Comparison of ENCODE assay signal across 8 cellular contexts in genomic region chr2:21118302-21118920, GRCh38. TPM values are rescaled to one million over a fixed set of nuclear protein-coding genes. Genes with fewer than 3 reads are reported as not detected.
A peak's percentile ranks its signal among the peaks of the same experiment; 100 is the strongest.
DNase-seq lines count a peak whose midpoint lies in the region; ATAC-seq and TF ChIP-seq lines count a peak whose summit lies in the region.

No MANE protein-coding gene starts in this region.

- TF ChIP-seq CTCF in DND-41 (IDR thresholded peaks at IDR 0.05; ENCODE audit: borderline replicate concordance, extremely low read depth, low read length, poor library complexity, severe bottlenecking) (peak; percentile 70), cardiac fibroblast (IDR thresholded peaks at IDR 0.05; ENCODE audit: low read depth, low read length) (peak; percentile 9), right lobe of liver (IDR thresholded peaks at IDR 0.05) (peak; percentile 59 to 74 (median 72))

- DNase-seq in DND-41 (peak; percentile 39), H4 (ENCODE audit: low spot score) (peak; percentile 15), NCI-H345 treated with DMSO at 0.1 percent for 48 hours (lab: John Stamatoyannopoulos, UW; ENCODE audit: unreplicated experiment) (peak; percentile 57), cardiac fibroblast (ENCODE audit: low read depth in 2 of 2) (peak; percentile 25 to 27), right lobe of liver (no peak), D341Med (ENCODE audit: low spot score) (no peak), CD1c-positive myeloid dendritic cell (ENCODE audit: extremely low spot score) (no peak), activated T-cell treated with anti-CD3 and anti-CD28 coated beads for 4 hours (no peak)

- H3K27ac ChIP-seq in DND-41 (ENCODE audit: low read length) = no peak overlapping the region
- peak overlapping the region in 1 of 3 donors; percentile 10 for H3K27ac ChIP-seq in right lobe of liver

- H2AFZ ChIP-seq in DND-41 (ENCODE audit: low read depth, low read length) = no peak overlapping the region

- H3K4me2 ChIP-seq in DND-41 (ENCODE audit: insufficient read depth, low read length) = no peak overlapping the region

- WGBS in right lobe of liver (ENCODE audit: insufficient coverage, low coverage, low lambda C conversion rate, missing lambda C conversion rate) = 42% methylated on average over 3 of the region's 3 CpGs

- no peak overlapping the region for H3K9ac ChIP-seq in DND-41 (ENCODE audit: low read depth, low read length)

- H3K9me3 ChIP-seq in DND-41 (ENCODE audit: insufficient read depth, low read length, severe bottlenecking) (no peaks in the 10 kb centered on the region), right lobe of liver (no peaks in the 10 kb centered on the region)

- intact Hi-C loops in right lobe of liver (cut with DNase I) = no loop called here

- TF ChIP-seq POLR2A in right lobe of liver (IDR thresholded peaks at IDR 0.05) = no peak

- no peaks in the 10 kb centered on the region; the same call in 1 of the 2 replicates for H4K20me1 ChIP-seq in DND-41 (ENCODE audit: insufficient read depth, low read length)

- ATAC-seq in DND-41 (ENCODE audit: insufficient read depth, low read depth) (peak; percentile 67; the same call in 1 of the 3 replicates), right lobe of liver (peak; percentile 95 to 97 (median 96))

- no peaks in the 10 kb centered on the region for H3K79me2 ChIP-seq in DND-41 (ENCODE audit: insufficient read depth, low read length)

- no peaks in the 10 kb centered on the region for H3K36me3 ChIP-seq in DND-41 (ENCODE audit: insufficient read depth, low read length)
- H3K36me3 ChIP-seq in right lobe of liver = no peaks in the 10 kb centered on the region

- no peaks in the 10 kb centered on the region for H3K27me3 ChIP-seq in DND-41 (ENCODE audit: insufficient read depth, low read length, poor library complexity)
- no peaks in the 10 kb centered on the region for H3K27me3 ChIP-seq in right lobe of liver

- H3K4me1 ChIP-seq in DND-41 (ENCODE audit: insufficient read depth, low read length) (no peaks in the 10 kb centered on the region), right lobe of liver (peaks cover 0 to 8% (median 0%) of the 10 kb centered on the region in 4 donors)

- H3K4me3 ChIP-seq in DND-41 (ENCODE audit: low read depth in 1 of 2, low read length in 2 of 2) (no peak overlapping the region), cardiac fibroblast (replicated peaks in 1 of 2; ENCODE audit: low read depth in 2 of 2, low read length in 2 of 2) (no peak overlapping the region), right lobe of liver (no peak overlapping the region)

RNA-seq across cellular contexts. Expression of gene TDRD15, which starts 5.4 kb away (rescaled TPM):
- total RNA-seq in H4 (2014; rRNA removed; shearing (Covaris generic)) = 0.15 TPM in 1 of 2 replicates, not detected in the other
- total RNA-seq in right lobe of liver = 1 to 10 TPM in 3 of 6 experiments, under 1 TPM in 3; 0.32 to 2.4 (median 1.2) TPM

Comparison
In these comparisons a context has a peak if more than half of its experiments do, and no peak if none do; other contexts are left out.
1. DNase-seq: peak in DND-41 (single experiment), H4 (single experiment), NCI-H345 treated with DMSO at 0.1 percent for 48 hours (single experiment) and cardiac fibroblast (2 of 2); none in right lobe of liver (0 of 3), D341Med (single experiment), CD1c-positive myeloid dendritic cell (single experiment) and activated T-cell treated with anti-CD3 and anti-CD28 coated beads for 4 hours (single experiment).
2. CTCF ChIP-seq: peak in every context shown above with its lines; median percentile 72 in right lobe of liver; 70 in DND-41; 9 in cardiac fibroblast.